In the genomic region with DNA sequence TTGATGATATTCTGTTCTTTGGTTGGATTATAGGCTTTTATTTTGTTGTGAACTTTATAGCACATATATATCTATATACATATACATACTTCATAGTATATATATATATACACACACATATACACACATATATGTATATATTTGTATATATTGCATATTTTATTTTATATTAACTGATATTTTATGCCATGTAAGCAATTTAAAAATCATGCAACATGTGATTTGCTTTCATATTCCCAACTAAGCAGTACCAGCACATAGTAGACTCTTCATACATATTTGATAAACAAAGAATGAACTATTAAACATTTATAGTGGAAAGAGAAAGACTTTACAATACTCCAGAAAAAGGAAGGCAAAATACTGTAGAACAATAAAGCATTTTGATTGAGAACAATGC, we compare ENCODE assay signal across 2 cellular contexts.
TF ChIP-seq lines count a peak whose summit lies in the region.

No MANE protein-coding gene starts in this region.

TF ChIP-seq in IMR-90, 13 proteins besides CTCF, POLR2A, EP300 and RAD21:
- TF ChIP-seq, protein P1, sequence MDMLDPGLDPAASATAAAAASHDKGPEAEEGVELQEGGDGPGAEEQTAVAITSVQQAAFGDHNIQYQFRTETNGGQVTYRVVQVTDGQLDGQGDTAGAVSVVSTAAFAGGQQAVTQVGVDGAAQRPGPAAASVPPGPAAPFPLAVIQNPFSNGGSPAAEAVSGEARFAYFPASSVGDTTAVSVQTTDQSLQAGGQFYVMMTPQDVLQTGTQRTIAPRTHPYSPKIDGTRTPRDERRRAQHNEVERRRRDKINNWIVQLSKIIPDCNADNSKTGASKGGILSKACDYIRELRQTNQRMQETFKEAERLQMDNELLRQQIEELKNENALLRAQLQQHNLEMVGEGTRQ (IDR thresholded peaks at IDR 0.05; ENCODE audit: low read depth, low read length), result no peak
- peak; percentile 81 for TF ChIP-seq MAFK (IDR thresholded peaks at IDR 0.05; ENCODE audit: low read depth, low read length)

TF ChIP-seq in K562, 482 proteins besides CTCF, POLR2A, EP300 and RAD21:
- TF ChIP-seq, protein P2, sequence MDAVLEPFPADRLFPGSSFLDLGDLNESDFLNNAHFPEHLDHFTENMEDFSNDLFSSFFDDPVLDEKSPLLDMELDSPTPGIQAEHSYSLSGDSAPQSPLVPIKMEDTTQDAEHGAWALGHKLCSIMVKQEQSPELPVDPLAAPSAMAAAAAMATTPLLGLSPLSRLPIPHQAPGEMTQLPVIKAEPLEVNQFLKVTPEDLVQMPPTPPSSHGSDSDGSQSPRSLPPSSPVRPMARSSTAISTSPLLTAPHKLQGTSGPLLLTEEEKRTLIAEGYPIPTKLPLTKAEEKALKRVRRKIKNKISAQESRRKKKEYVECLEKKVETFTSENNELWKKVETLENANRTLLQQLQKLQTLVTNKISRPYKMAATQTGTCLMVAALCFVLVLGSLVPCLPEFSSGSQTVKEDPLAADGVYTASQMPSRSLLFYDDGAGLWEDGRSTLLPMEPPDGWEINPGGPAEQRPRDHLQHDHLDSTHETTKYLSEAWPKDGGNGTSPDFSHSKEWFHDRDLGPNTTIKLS (IDR thresholded peaks at IDR 0.05; ENCODE audit: borderline replicate concordance, low read depth), result no peak
- TF ChIP-seq PTBP1 (IDR thresholded peaks at IDR 0.05; ENCODE audit: low read depth, low read length), result no peak
- TF ChIP-seq ZNF121 (CRISPR knock-in tag; conservative IDR thresholded peaks at IDR 0.05), result no peak
- TF ChIP-seq, protein P3, sequence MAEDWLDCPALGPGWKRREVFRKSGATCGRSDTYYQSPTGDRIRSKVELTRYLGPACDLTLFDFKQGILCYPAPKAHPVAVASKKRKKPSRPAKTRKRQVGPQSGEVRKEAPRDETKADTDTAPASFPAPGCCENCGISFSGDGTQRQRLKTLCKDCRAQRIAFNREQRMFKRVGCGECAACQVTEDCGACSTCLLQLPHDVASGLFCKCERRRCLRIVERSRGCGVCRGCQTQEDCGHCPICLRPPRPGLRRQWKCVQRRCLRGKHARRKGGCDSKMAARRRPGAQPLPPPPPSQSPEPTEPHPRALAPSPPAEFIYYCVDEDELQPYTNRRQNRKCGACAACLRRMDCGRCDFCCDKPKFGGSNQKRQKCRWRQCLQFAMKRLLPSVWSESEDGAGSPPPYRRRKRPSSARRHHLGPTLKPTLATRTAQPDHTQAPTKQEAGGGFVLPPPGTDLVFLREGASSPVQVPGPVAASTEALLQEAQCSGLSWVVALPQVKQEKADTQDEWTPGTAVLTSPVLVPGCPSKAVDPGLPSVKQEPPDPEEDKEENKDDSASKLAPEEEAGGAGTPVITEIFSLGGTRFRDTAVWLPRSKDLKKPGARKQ (CRISPR knock-in tag; IDR thresholded peaks at IDR 0.05), result no peak
- TF ChIP-seq PML (IDR thresholded peaks at IDR 0.05; ENCODE audit: low read length), result no peak
- TF ChIP-seq RFX1 (IDR thresholded peaks at IDR 0.05), result no peak
- TF ChIP-seq C11orf30 (IDR thresholded peaks at IDR 0.05; ENCODE audit: low read depth), result peak; percentile 35
- no peak for TF ChIP-seq HDGF (IDR thresholded peaks at IDR 0.05)
- TF ChIP-seq GATAD2B (IDR thresholded peaks at IDR 0.05; ENCODE audit: borderline replicate concordance), result no peak
- TF ChIP-seq ZNF316 (IDR thresholded peaks at IDR 0.05), result peak; percentile 70
- TF ChIP-seq ZBTB17 (CRISPR knock-in tag; IDR thresholded peaks at IDR 0.05), result no peak
- no peak for TF ChIP-seq BHLHE40 (IDR thresholded peaks at IDR 0.05; ENCODE audit: low read length)
- TF ChIP-seq HDAC2 (IDR thresholded peaks at IDR 0.05), result no peak
- TF ChIP-seq SLC30A9 (CRISPR knock-in tag; IDR thresholded peaks at IDR 0.05), result no peak
- no peak for TF ChIP-seq SAP30 (IDR thresholded peaks at IDR 0.05; ENCODE audit: borderline replicate concordance, insufficient read depth, low read depth, low read length, poor library complexity, severe bottlenecking)
- TF ChIP-seq ZNF174 (CRISPR knock-in tag; IDR thresholded peaks at IDR 0.05), result no peak
- TF ChIP-seq MAFK (IDR thresholded peaks at IDR 0.05; ENCODE audit: low read length), result peak; percentile 59; the same call in 1 of the 2 replicates
- TF ChIP-seq MAFG (tag; conservative IDR thresholded peaks at IDR 0.05), result peak; percentile 32; the same call in 1 of the 2 replicates
- no peak for TF ChIP-seq KDM5B (IDR thresholded peaks at IDR 0.05; ENCODE audit: insufficient replicate concordance, low read depth, low read length)
- TF ChIP-seq MAFF (IDR thresholded peaks at IDR 0.05; ENCODE audit: low read length), result peak; percentile 29; the same call in 1 of the 2 replicates
- TF ChIP-seq, protein P4, sequence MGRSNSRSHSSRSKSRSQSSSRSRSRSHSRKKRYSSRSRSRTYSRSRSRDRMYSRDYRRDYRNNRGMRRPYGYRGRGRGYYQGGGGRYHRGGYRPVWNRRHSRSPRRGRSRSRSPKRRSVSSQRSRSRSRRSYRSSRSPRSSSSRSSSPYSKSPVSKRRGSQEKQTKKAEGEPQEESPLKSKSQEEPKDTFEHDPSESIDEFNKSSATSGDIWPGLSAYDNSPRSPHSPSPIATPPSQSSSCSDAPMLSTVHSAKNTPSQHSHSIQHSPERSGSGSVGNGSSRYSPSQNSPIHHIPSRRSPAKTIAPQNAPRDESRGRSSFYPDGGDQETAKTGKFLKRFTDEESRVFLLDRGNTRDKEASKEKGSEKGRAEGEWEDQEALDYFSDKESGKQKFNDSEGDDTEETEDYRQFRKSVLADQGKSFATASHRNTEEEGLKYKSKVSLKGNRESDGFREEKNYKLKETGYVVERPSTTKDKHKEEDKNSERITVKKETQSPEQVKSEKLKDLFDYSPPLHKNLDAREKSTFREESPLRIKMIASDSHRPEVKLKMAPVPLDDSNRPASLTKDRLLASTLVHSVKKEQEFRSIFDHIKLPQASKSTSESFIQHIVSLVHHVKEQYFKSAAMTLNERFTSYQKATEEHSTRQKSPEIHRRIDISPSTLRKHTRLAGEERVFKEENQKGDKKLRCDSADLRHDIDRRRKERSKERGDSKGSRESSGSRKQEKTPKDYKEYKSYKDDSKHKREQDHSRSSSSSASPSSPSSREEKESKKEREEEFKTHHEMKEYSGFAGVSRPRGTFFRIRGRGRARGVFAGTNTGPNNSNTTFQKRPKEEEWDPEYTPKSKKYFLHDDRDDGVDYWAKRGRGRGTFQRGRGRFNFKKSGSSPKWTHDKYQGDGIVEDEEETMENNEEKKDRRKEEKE (IDR thresholded peaks at IDR 0.05; ENCODE audit: borderline replicate concordance in 1 of 2, control insufficient read depth in 1 of 2, low read depth in 2 of 2, low read length in 1 of 2), result no peak
